ENCODE assay signal across 12 cellular contexts in the genomic region with DNA sequence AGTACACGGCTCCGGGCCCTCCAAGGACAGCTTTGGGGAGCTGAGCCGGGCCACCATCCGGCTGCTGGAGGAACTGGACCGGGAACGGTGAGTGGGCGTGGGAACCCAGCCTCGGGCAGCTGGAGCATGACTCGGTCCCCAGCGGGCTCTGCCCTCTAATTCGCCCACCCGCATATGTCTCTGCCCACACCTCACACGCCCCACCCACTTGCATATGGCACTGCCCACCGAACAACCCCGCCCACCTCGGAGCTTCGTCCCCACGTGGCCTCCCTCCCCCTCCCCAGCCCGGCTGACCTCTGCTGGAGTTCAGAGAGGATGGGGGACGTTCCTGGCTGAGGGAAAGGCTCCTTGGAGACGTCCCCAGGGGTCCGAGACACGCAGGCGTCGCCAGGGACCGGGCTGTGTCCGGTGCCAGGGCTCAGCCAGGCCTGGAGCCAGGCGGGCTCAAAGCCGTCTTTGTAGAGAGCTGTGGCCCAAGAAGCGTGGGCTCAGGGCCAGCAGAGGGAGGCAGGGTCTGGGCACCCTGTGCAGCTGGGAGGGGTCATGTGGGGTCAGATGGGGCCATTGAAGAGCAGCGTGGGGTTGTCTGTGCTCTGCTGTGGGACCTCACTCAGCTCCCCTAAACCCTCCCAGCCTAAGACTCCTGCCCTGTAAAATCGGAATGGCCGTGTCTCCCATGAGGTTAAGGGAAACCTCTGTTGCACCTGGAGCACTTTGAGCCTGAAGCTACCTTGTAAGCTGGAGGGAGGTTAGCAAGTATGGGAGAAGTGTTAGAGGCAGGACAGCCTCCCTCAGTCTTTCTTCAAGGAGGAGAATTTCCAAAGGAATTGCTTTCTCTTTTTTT. TPM values are rescaled to one million over a fixed set of nuclear protein-coding genes. Genes with fewer than 3 reads are reported as not detected.
A peak's percentile ranks its signal among the peaks of the same experiment; 100 is the strongest.
DNase-seq lines count a peak whose midpoint lies in the region; ATAC-seq and TF ChIP-seq lines count a peak whose summit lies in the region.
"Had no signal": no experiment of that assay in that cellular context is flagged by ENCODE, and none has a peak within 500 bp of the region (broad histone marks: within the 10 kb centered on the region; RNA-seq: fewer than 3 reads in every experiment).

No MANE protein-coding gene starts in this region.

- no peak overlapping the region for H3K4me3 Mint-ChIP-seq in activated T-cell treated with anti-CD3 and anti-CD28 coated beads, Interleukin-2, amount 50 U/mL, for 4 hours

- H3K27me3 Mint-ChIP-seq in activated T-cell treated with anti-CD3 and anti-CD28 coated beads, Interleukin-2, amount 50 U/mL, for 4 hours (ENCODE audit: low read depth), result peaks cover 64% of the 10 kb centered on the region

- H3K9me2 ChIP-seq in neural cell (ENCODE audit: insufficient read depth, low read length), result no peaks in the 10 kb centered on the region

- TF ChIP-seq POLR2A in breast epithelium (IDR thresholded peaks at IDR 0.05), result no peak

- H3K27me3 ChIP-seq in breast epithelium (peaks cover 29 to 73% of the 10 kb centered on the region in 2 donors), neural cell (ENCODE audit: insufficient read depth, low read depth, low read length) (no peaks in the 10 kb centered on the region)

- H3K27ac ChIP-seq in breast epithelium (no peak overlapping the region), neural cell (ENCODE audit: low read length) (no peak overlapping the region)
- H3K27ac ChIP-seq: left lung had no signal

- H3K9ac ChIP-seq in neural cell (ENCODE audit: low read length), result peak overlapping the region; percentile 99

- intact Hi-C loops in breast epithelium (cut with DNase I; ENCODE audit: low total_unique reads), result no loop called here
- intact Hi-C loops in left colon (cut with DNase I, micrococcal nuclease), result no loop called here

- ATAC-seq in activated T-cell treated with anti-CD3 and anti-CD28 coated beads, Interleukin-2, amount 50 U/mL, for 4 hours, result no peak
- ATAC-seq in GM19467 (IDR thresholded peaks at IDR 0.05; ENCODE audit: unreplicated experiment) (no peak), left colon (no peak)
- ATAC-seq: left lung had no signal

- peaks cover 5 to 6% of the 10 kb centered on the region in 2 donors for H3K4me1 ChIP-seq in breast epithelium

- TF ChIP-seq RAD21 in neural cell (conservative IDR thresholded peaks at IDR 0.05), result no peak

- H3K36me3 ChIP-seq in breast epithelium (no peaks in the 10 kb centered on the region), neural cell (ENCODE audit: insufficient read depth, low read length) (peaks cover 4% of the 10 kb centered on the region)
- H3K36me3 ChIP-seq: left lung had no signal

- TF ChIP-seq CTCF in breast epithelium (IDR thresholded peaks at IDR 0.05) (no peak), neural cell (IDR thresholded peaks at IDR 0.05; ENCODE audit: poor library complexity, severe bottlenecking) (no peak)

- peaks cover 18% of the 10 kb centered on the region for H3K4me1 Mint-ChIP-seq in activated T-cell treated with anti-CD3 and anti-CD28 coated beads, Interleukin-2, amount 50 U/mL, for 4 hours (ENCODE audit: low read depth)

- H3K36me3 Mint-ChIP-seq in activated T-cell treated with anti-CD3 and anti-CD28 coated beads, Interleukin-2, amount 50 U/mL, for 4 hours (ENCODE audit: insufficient read depth), result peaks cover 1% of the 10 kb centered on the region

- H3K4me2 ChIP-seq in neural cell (ENCODE audit: low read length), result no peak overlapping the region

- DNase-seq in CD1c-positive myeloid dendritic cell (ENCODE audit: extremely low spot score) (peak; percentile 66), LHCN-M2 (ENCODE audit: low read depth) (peak; percentile 77), breast epithelium (ENCODE audit: low spot score in 2 of 2) (no peak), GF-D8 (lab: John Stamatoyannopoulos, UW) (no peak), left colon (no peak)
- no peak for DNase-seq in activated T-cell treated with anti-CD3 and anti-CD28 coated beads, Interleukin-2, amount 50 U/mL, for 4 hours
- DNase-seq: central memory CD4-positive, alpha-beta T cell; NCI-H1694 treated with DMSO at 0.1 percent for 48 hours; stimulated activated CD4-positive, alpha-beta T cell treated with anti-CD3 and anti-CD28 coated beads, Interleukin-4, amount 100 ng/mL, for 4 hours had no signal

- H3F3A ChIP-seq in neural cell (ENCODE audit: insufficient read depth, low read length, poor library complexity, severe bottlenecking), result no peaks in the 10 kb centered on the region

- H3K9me3 ChIP-seq in breast epithelium, result no peaks in the 10 kb centered on the region
- H3K9me3 ChIP-seq in neural cell (ENCODE audit: low read length), result no peaks in the 10 kb centered on the region
- H3K9me3 ChIP-seq: left lung had no signal

- no peak for TF ChIP-seq EP300 in neural cell (conservative IDR thresholded peaks at IDR 0.05; ENCODE audit: poor library complexity, severe bottlenecking)

- H3K4me3 ChIP-seq in breast epithelium (peak overlapping the region in 2 of 3 donors; percentile 13 to 55), neural cell (ENCODE audit: low read length) (peak overlapping the region; percentile 77)
- H3K4me3 ChIP-seq: left lung had no signal

- peaks cover 30% of the 10 kb centered on the region for H4K20me1 ChIP-seq in neural cell (ENCODE audit: insufficient read depth)

- H2AFZ ChIP-seq in neural cell (ENCODE audit: low read depth, low read length), result no peak overlapping the region

- H3K79me2 ChIP-seq in neural cell (replicated peaks; ENCODE audit: insufficient read depth, low read length), result peaks cover 74% of the 10 kb centered on the region

- H3K9me3 Mint-ChIP-seq in activated T-cell treated with anti-CD3 and anti-CD28 coated beads, Interleukin-2, amount 50 U/mL, for 4 hours, result no peaks in the 10 kb centered on the region

TF ChIP-seq in neural cell, 6 proteins besides CTCF, POLR2A, EP300 and RAD21 (continues in another document):
- TF ChIP-seq POLR2AphosphoS5 (IDR thresholded peaks at IDR 0.05) (no peak), SMC3 (conservative IDR thresholded peaks at IDR 0.05; ENCODE audit: poor library complexity) (no peak), MXI1 (conservative IDR thresholded peaks at IDR 0.05; ENCODE audit: poor library complexity, severe bottlenecking) (no peak), TAF1 (IDR thresholded peaks at IDR 0.05; ENCODE audit: low read depth) (no peak)
- TF ChIP-seq, protein P1, sequence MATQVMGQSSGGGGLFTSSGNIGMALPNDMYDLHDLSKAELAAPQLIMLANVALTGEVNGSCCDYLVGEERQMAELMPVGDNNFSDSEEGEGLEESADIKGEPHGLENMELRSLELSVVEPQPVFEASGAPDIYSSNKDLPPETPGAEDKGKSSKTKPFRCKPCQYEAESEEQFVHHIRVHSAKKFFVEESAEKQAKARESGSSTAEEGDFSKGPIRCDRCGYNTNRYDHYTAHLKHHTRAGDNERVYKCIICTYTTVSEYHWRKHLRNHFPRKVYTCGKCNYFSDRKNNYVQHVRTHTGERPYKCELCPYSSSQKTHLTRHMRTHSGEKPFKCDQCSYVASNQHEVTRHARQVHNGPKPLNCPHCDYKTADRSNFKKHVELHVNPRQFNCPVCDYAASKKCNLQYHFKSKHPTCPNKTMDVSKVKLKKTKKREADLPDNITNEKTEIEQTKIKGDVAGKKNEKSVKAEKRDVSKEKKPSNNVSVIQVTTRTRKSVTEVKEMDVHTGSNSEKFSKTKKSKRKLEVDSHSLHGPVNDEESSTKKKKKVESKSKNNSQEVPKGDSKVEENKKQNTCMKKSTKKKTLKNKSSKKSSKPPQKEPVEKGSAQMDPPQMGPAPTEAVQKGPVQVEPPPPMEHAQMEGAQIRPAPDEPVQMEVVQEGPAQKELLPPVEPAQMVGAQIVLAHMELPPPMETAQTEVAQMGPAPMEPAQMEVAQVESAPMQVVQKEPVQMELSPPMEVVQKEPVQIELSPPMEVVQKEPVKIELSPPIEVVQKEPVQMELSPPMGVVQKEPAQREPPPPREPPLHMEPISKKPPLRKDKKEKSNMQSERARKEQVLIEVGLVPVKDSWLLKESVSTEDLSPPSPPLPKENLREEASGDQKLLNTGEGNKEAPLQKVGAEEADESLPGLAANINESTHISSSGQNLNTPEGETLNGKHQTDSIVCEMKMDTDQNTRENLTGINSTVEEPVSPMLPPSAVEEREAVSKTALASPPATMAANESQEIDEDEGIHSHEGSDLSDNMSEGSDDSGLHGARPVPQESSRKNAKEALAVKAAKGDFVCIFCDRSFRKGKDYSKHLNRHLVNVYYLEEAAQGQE (IDR thresholded peaks at IDR 0.05; ENCODE audit: borderline replicate concordance), result no peak

RNA-seq across cellular contexts. Expression of a gene that starts 3.8 kb away (rescaled TPM):
- 0.11 and 0.64 TPM in 2 replicates for total RNA-seq in LHCN-M2 (2014; rRNA removed)
- polyA plus RNA-seq in LHCN-M2 (2012), result 0.41 TPM
- total RNA-seq in breast epithelium, result under 1 TPM; under 0.01 to 0.29 (median 0.16) TPM
- polyA plus RNA-seq in neural cell, result 50.5 and 79.7 TPM in 2 replicates
- 302 and 348 TPM in 2 replicates for polyA minus RNA-seq in neural cell
- under 1 TPM; 0.13 to 0.45 (median 0.16) TPM for total RNA-seq in activated T-cell treated with anti-CD3 and anti-CD28 coated beads, Interleukin-2, amount 50 U/mL, for 4 hours
- total RNA-seq in left colon, result under 1 TPM; 0.18 to 0.56 TPM

RNA-seq across cellular contexts. Expression of a gene that starts 15.6 kb away (rescaled TPM):
- 2,358 and 3,266 TPM in 2 replicates for total RNA-seq in LHCN-M2 (2014; rRNA removed)
- polyA plus RNA-seq in LHCN-M2 (2012), result 2,588 TPM
- 1,000 to 10,000 TPM; 2,978 to 3,238 (median 2,982) TPM for total RNA-seq in breast epithelium
- polyA plus RNA-seq in neural cell, result 452 and 591 TPM in 2 replicates
- 127 and 197 TPM in 2 replicates for polyA minus RNA-seq in neural cell
- total RNA-seq in activated T-cell treated with anti-CD3 and anti-CD28 coated beads, Interleukin-2, amount 50 U/mL, for 4 hours, result 1,000 to 10,000 TPM; 2,317 to 2,484 (median 2,379) TPM
- 100 to 1,000 TPM; 908 to 922 TPM for total RNA-seq in left colon

RNA-seq across cellular contexts. Expression of a gene that starts 25.3 kb away (rescaled TPM):
- 49.5 and 61.2 TPM in 2 replicates for total RNA-seq in LHCN-M2 (2014; rRNA removed)
- polyA plus RNA-seq in LHCN-M2 (2012), result 31.4 TPM
- total RNA-seq in breast epithelium, result 10 to 100 TPM; 27.7 to 32.8 (median 28.7) TPM
- 80.2 and 108 TPM in 2 replicates for polyA plus RNA-seq in neural cell
- 33.8 and 39.9 TPM in 2 replicates for polyA minus RNA-seq in neural cell
- 10 to 100 TPM; 31.0 to 32.1 (median 32.0) TPM for total RNA-seq in activated T-cell treated with anti-CD3 and anti-CD28 coated beads, Interleukin-2, amount 50 U/mL, for 4 hours
- total RNA-seq in left colon, result 10 to 100 TPM; 34.2 to 35.7 TPM

RNA-seq across cellular contexts. Expression of a gene that starts 36.4 kb away (rescaled TPM):
- total RNA-seq in LHCN-M2 (2014; rRNA removed), result 3.3 and 5.4 TPM in 2 replicates
- 0.62 TPM for polyA plus RNA-seq in LHCN-M2 (2012)
- total RNA-seq in breast epithelium, result 1 to 10 TPM; 2.2 to 10.0 (median 5.9) TPM
- 11.8 and 24.1 TPM in 2 replicates for polyA plus RNA-seq in neural cell
- polyA minus RNA-seq in neural cell, result 6.1 and 6.8 TPM in 2 replicates
- under 1 TPM; 0.46 to 0.50 (median 0.49) TPM for total RNA-seq in activated T-cell treated with anti-CD3 and anti-CD28 coated beads, Interleukin-2, amount 50 U/mL, for 4 hours
- 1 to 10 TPM; 3.2 to 4.6 TPM for total RNA-seq in left colon

RNA-seq across cellular contexts. Expression of a gene that starts 37.2 kb away (rescaled TPM):
- 1.5 and 2.1 TPM in 2 replicates for total RNA-seq in LHCN-M2 (2014; rRNA removed)
- 2.2 TPM for polyA plus RNA-seq in LHCN-M2 (2012)
- total RNA-seq in breast epithelium, result 10 to 100 TPM in 2 of 3 donors, 1 to 10 TPM in 1; 4.3 to 17.4 (median 11.0) TPM
- polyA plus RNA-seq in neural cell, result 10.7 and 17.0 TPM in 2 replicates
- polyA minus RNA-seq in neural cell, result 6.6 and 8.5 TPM in 2 replicates
- 1 to 10 TPM; 1.8 to 3.4 (median 1.9) TPM for total RNA-seq in activated T-cell treated with anti-CD3 and anti-CD28 coated beads, Interleukin-2, amount 50 U/mL, for 4 hours
- 1 to 10 TPM; 3.5 to 4.1 TPM for total RNA-seq in left colon

Comparison
In these comparisons a context has a peak if more than half of its experiments do, and no peak if none do; other contexts are left out.
1. DNase-seq: peak in CD1c-positive myeloid dendritic cell (single experiment) and LHCN-M2 (single experiment); none in breast epithelium (0 of 2), GF-D8 (single experiment), activated T-cell treated with anti-CD3 and anti-CD28 coated beads, Interleukin-2, amount 50 U/mL, for 4 hours (single experiment) and left colon (0 of 2).